In genomic region chr17:59840908-59841666, GRCh38 we compare ENCODE assay signal across 8 cellular contexts. TPM values are rescaled to one million over a fixed set of nuclear protein-coding genes. Genes with fewer than 3 reads are reported as not detected.
DNase-seq lines count a peak whose midpoint lies in the region; ATAC-seq and TF ChIP-seq lines count a peak whose summit lies in the region.

No MANE protein-coding gene starts in this region.

- H3K36me3 ChIP-seq in lower lobe of right lung: peaks cover 16% of the 10 kb centered on the region

- H3K4me1 ChIP-seq in lower lobe of right lung: peaks cover 66% of the 10 kb centered on the region

- peak; percentile 41 for DNase-seq in AG09319 (ENCODE audit: extremely low read depth, low read depth)
- no peak for DNase-seq in HFF-Myc (ENCODE audit: extremely low read depth, low read depth)
- DNase-seq in astrocyte of the hippocampus (ENCODE audit: low read depth, low spot score): peak; percentile 65
- no peak for DNase-seq in lower lobe of right lung
- no peak for DNase-seq in Kasumi-1 (lab: John Stamatoyannopoulos, UW)
- no peak for DNase-seq in T-helper 9 cell

- H3K9me3 ChIP-seq in lower lobe of right lung: no peaks in the 10 kb centered on the region

- no peaks in the 10 kb centered on the region for H3K27me3 ChIP-seq in lower lobe of right lung (ENCODE audit: low read depth)

- TF ChIP-seq CTCF in AG09319 (IDR thresholded peaks at IDR 0.05; ENCODE audit: low read depth, low read length) (no peak), HFF-Myc (IDR thresholded peaks at IDR 0.05; ENCODE audit: low read depth, low read length, missing control alignments) (no peak), lower lobe of right lung (IDR thresholded peaks at IDR 0.05) (no peak)

- ATAC-seq in lower lobe of right lung: no peak
- ATAC-seq in GM21576 (IDR thresholded peaks at IDR 0.05; ENCODE audit: unreplicated experiment): no peak
- no peak for ATAC-seq in HG03342 (IDR thresholded peaks at IDR 0.05; ENCODE audit: unreplicated experiment)

- peak overlapping the region; percentile 97 for H3K27ac ChIP-seq in lower lobe of right lung

- H3K4me3 ChIP-seq in HFF-Myc (replicated peaks; ENCODE audit: low read depth, low read length) (peak overlapping the region; percentile 89), lower lobe of right lung (peak overlapping the region; percentile 71)

- intact Hi-C loops in lower lobe of right lung (cut with DNase I): no loop called here

RNA-seq across cellular contexts. Expression of gene TUBD1, which starts 51.7 kb away (rescaled TPM):
- 14.7 TPM for total RNA-seq in lower lobe of right lung

RNA-seq across cellular contexts. Expression of gene RPS6KB1, which starts 51.8 kb away (rescaled TPM):
- total RNA-seq in lower lobe of right lung: 29.0 TPM

Comparison
In these comparisons a context has a peak if more than half of its experiments do, and no peak if none do; other contexts are left out.
1. DNase-seq: peak in AG09319 (single experiment) and astrocyte of the hippocampus (single experiment); none in HFF-Myc (single experiment), lower lobe of right lung (single experiment), Kasumi-1 (0 of 2) and T-helper 9 cell (single experiment).